In the genomic region with DNA sequence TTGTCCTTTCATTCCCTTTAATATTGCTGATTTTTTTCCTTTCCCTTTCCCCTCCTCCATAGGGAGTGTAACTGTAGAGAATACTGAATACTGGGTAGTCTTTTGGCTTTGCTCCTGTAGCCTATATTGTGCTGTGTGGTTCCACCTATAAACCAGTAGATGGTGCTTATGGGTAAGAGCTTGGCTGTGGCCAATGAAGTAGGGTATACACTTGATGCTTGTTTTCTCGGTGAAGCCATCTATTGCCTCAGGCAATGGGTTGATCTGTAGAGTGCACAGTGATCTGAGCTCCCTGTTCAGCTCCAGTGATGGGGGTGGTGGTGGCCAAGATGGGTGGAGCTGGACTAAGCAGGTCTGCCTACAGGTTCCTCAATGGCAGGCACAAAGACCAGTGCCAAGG, we compare ENCODE assay signal across 1 cellular context.
TF ChIP-seq lines count a peak whose summit lies in the region.

No MANE protein-coding gene starts in this region.

TF ChIP-seq in SK-N-SH, 30 proteins besides CTCF, POLR2A, EP300 and RAD21 (continued from another document):
- TF ChIP-seq, protein P1, sequence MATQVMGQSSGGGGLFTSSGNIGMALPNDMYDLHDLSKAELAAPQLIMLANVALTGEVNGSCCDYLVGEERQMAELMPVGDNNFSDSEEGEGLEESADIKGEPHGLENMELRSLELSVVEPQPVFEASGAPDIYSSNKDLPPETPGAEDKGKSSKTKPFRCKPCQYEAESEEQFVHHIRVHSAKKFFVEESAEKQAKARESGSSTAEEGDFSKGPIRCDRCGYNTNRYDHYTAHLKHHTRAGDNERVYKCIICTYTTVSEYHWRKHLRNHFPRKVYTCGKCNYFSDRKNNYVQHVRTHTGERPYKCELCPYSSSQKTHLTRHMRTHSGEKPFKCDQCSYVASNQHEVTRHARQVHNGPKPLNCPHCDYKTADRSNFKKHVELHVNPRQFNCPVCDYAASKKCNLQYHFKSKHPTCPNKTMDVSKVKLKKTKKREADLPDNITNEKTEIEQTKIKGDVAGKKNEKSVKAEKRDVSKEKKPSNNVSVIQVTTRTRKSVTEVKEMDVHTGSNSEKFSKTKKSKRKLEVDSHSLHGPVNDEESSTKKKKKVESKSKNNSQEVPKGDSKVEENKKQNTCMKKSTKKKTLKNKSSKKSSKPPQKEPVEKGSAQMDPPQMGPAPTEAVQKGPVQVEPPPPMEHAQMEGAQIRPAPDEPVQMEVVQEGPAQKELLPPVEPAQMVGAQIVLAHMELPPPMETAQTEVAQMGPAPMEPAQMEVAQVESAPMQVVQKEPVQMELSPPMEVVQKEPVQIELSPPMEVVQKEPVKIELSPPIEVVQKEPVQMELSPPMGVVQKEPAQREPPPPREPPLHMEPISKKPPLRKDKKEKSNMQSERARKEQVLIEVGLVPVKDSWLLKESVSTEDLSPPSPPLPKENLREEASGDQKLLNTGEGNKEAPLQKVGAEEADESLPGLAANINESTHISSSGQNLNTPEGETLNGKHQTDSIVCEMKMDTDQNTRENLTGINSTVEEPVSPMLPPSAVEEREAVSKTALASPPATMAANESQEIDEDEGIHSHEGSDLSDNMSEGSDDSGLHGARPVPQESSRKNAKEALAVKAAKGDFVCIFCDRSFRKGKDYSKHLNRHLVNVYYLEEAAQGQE (IDR thresholded peaks at IDR 0.05; ENCODE audit: low read depth, low read length) = no peak
- TF ChIP-seq FOSL2 (IDR thresholded peaks at IDR 0.05; ENCODE audit: borderline replicate concordance, low read depth) (no peak), MXI1 (IDR thresholded peaks at IDR 0.05; ENCODE audit: low read depth, low read length) (no peak), EZH2phosphoT487 (IDR thresholded peaks at IDR 0.05; ENCODE audit: borderline replicate concordance, low read depth) (no peak), SIN3A (IDR thresholded peaks at IDR 0.05; ENCODE audit: borderline replicate concordance, low read depth, low read length) (no peak)
TF ChIP-seq in SK-N-SH: peak in this region for 0.
